ENCODE assay signal across 21 cellular contexts in genomic region chr19:33048806-33049676, GRCh38. TPM values are rescaled to one million over a fixed set of nuclear protein-coding genes. Genes with fewer than 3 reads are reported as not detected.
DNase-seq lines count a peak whose midpoint lies in the region; ATAC-seq and TF ChIP-seq lines count a peak whose summit lies in the region.
"Had no signal": no experiment of that assay in that cellular context is flagged by ENCODE, and none has a peak within 500 bp of the region (broad histone marks: within the 10 kb centered on the region; RNA-seq: fewer than 3 reads in every experiment).

No MANE protein-coding gene starts in this region.

- WGBS in right cardiac atrium = 58% methylated on average over 15 of the region's 15 CpGs
- WGBS in mesodermal cell (ENCODE audit: insufficient coverage in 2 of 2), 2 experiments = 90 to 96% methylated on average over 9 to 11 of the region's 15 CpGs

- H3K36me3 ChIP-seq in cardiac muscle cell (no peaks in the 10 kb centered on the region), breast epithelium (no peaks in the 10 kb centered on the region), mesodermal cell (ENCODE audit: control insufficient read depth, insufficient read depth, low read length) (peaks cover 5% of the 10 kb centered on the region)
- H3K36me3 ChIP-seq: thoracic aorta had no signal

- H3K4me3 ChIP-seq in cardiac muscle cell (no peak overlapping the region), right cardiac atrium (ENCODE audit: low read length) (no peak overlapping the region), breast epithelium (no peak overlapping the region), mesodermal cell (ENCODE audit: extremely low read depth, insufficient read depth, low read length, poor library complexity, severe bottlenecking) (no peak overlapping the region)
- H3K4me3 ChIP-seq: skin epidermis, thoracic aorta had no signal

- DNase-seq in cardiac muscle cell (ENCODE audit: low read depth in 1 of 2, low spot score in 1 of 2) (peak; percentile 51 to 84), right cardiac atrium (no peak), breast epithelium (ENCODE audit: low spot score in 2 of 2) (no peak), SW480 (ENCODE audit: low spot score) (no peak), DMS114 treated with DMSO at 0.1 percent for 48 hours (lab: John Stamatoyannopoulos, UW; ENCODE audit: unreplicated experiment) (no peak), posterior vena cava (ENCODE audit: low spot score) (no peak)
- DNase-seq: activated gamma-delta T cell, anterior cingulate cortex, C1 segment of cervical spinal cord, cortex of kidney, DMS79, glutamatergic neuron, KG1, midbrain, NCI-H1105, NCI-H774 had no signal

- TF ChIP-seq POLR2A in breast epithelium (IDR thresholded peaks at IDR 0.05) = no peak

- no peaks in the 10 kb centered on the region for H3K9me3 ChIP-seq in cardiac muscle cell (ENCODE audit: low read depth)
- no peaks in the 10 kb centered on the region for H3K9me3 ChIP-seq in right cardiac atrium (ENCODE audit: control insufficient read depth, low read length)
- no peaks in the 10 kb centered on the region for H3K9me3 ChIP-seq in breast epithelium
- H3K9me3 ChIP-seq in mesodermal cell (ENCODE audit: control insufficient read depth, low read length) = no peaks in the 10 kb centered on the region
- H3K9me3 ChIP-seq: thoracic aorta had no signal

- peak overlapping the region; percentile 67 for H3K27ac ChIP-seq in cardiac muscle cell
- H3K27ac ChIP-seq in right cardiac atrium (ENCODE audit: low read length) = no peak overlapping the region
- peak overlapping the region; percentile 59 to 88 for H3K27ac ChIP-seq in breast epithelium
- peak overlapping the region; percentile 57 for H3K27ac ChIP-seq in mesodermal cell (ENCODE audit: low read depth, low read length, severe bottlenecking)
- H3K27ac ChIP-seq: 22Rv1, skin epidermis, thoracic aorta had no signal

- H3K4me1 ChIP-seq in cardiac muscle cell (ENCODE audit: low read depth) = peaks cover 4% of the 10 kb centered on the region
- no peaks in the 10 kb centered on the region for H3K4me1 ChIP-seq in right cardiac atrium (ENCODE audit: control insufficient read depth, insufficient read depth, low read length)
- H3K4me1 ChIP-seq in breast epithelium = no peaks in the 10 kb centered on the region
- H3K4me1 ChIP-seq in mesodermal cell (ENCODE audit: control insufficient read depth, insufficient read depth, low read length, poor library complexity, severe bottlenecking) = peaks cover 14% of the 10 kb centered on the region

- TF ChIP-seq CTCF in cardiac muscle cell (IDR thresholded peaks at IDR 0.05; ENCODE audit: low read depth, low read length) (no peak), breast epithelium (IDR thresholded peaks at IDR 0.05) (no peak)

- H3K27me3 ChIP-seq in cardiac muscle cell = no peaks in the 10 kb centered on the region
- H3K27me3 ChIP-seq in right cardiac atrium (ENCODE audit: control insufficient read depth, insufficient read depth) = no peaks in the 10 kb centered on the region
- no peaks in the 10 kb centered on the region for H3K27me3 ChIP-seq in breast epithelium

- ATAC-seq in right cardiac atrium (no peak), HG03196 (IDR thresholded peaks at IDR 0.05; ENCODE audit: unreplicated experiment) (no peak)

- intact Hi-C loops in right cardiac atrium (cut with DNase I) = no loop called here
- intact Hi-C loops in breast epithelium (cut with DNase I; ENCODE audit: low total_unique reads) = no loop called here
- intact Hi-C loops in posterior vena cava (cut with DNase I) = no loop called here

RNA-seq across cellular contexts. Expression of gene RHPN2, which starts 15.6 kb away (rescaled TPM):
- 21.7 and 26.6 TPM in 2 replicates for total RNA-seq in cardiac muscle cell
- 11.7 and 12.5 TPM in 2 replicates for polyA plus RNA-seq in cardiac muscle cell
- total RNA-seq in right cardiac atrium = 1 to 10 TPM; 1.6 to 3.1 (median 2.0) TPM
- 1.8 TPM for polyA plus RNA-seq in right cardiac atrium
- total RNA-seq in breast epithelium = 10 to 100 TPM in 2 of 3 donors, 1 to 10 TPM in 1; 1.4 to 55.3 (median 35.4) TPM
- polyA plus RNA-seq in mesodermal cell (2013, experiment 1 of 2) = 8.8 TPM
- polyA plus RNA-seq in mesodermal cell (2013, experiment 2 of 2) = 9.9 TPM
- total RNA-seq in posterior vena cava = 1 to 10 TPM in 1 of 2 donors, under 1 TPM in 1; 0.56 to 1.5 TPM

RNA-seq across cellular contexts. Expression of gene GPATCH1, which starts 31.9 kb away (rescaled TPM):
- total RNA-seq in cardiac muscle cell (4.1 and 5.7 TPM in 2 replicates), right cardiac atrium (1 to 10 TPM; 4.2 to 7.2 (median 6.3) TPM), breast epithelium (10 to 100 TPM in 2 of 3 donors, 1 to 10 TPM in 1; 9.4 to 14.2 (median 12.5) TPM), posterior vena cava (1 to 10 TPM; 6.0 to 6.5 TPM)
- polyA plus RNA-seq in cardiac muscle cell (6.4 and 9.4 TPM in 2 replicates), right cardiac atrium (3.0 TPM)
- 6.2 TPM for polyA plus RNA-seq in mesodermal cell (2013, experiment 1 of 2)
- 6.7 TPM for polyA plus RNA-seq in mesodermal cell (2013, experiment 2 of 2)

Comparison
In these comparisons a context has a peak if more than half of its experiments do, and no peak if none do; other contexts are left out.
1. DNase-seq: peak in cardiac muscle cell (2 of 2); none in right cardiac atrium (0 of 3), breast epithelium (0 of 2), SW480 (single experiment), DMS114 treated with DMSO at 0.1 percent for 48 hours (single experiment) and posterior vena cava (single experiment).